ENCODE assay signal across 2 cellular contexts in genomic region chr11:114219559-114220349, GRCh38.
TF ChIP-seq lines count a peak whose summit lies in the region.

No MANE protein-coding gene starts in this region.

TF ChIP-seq in IMR-90, 13 proteins besides CTCF, POLR2A, EP300 and RAD21:
- no peak for TF ChIP-seq SMC3 (IDR thresholded peaks at IDR 0.05; ENCODE audit: low read depth, low read length)
TF ChIP-seq in IMR-90: peak in this region for 0.

TF ChIP-seq in K562, 482 proteins besides CTCF, POLR2A, EP300 and RAD21 (continues in another document):
- TF ChIP-seq ETV1 (tag; conservative IDR thresholded peaks at IDR 0.05; ENCODE audit: low read depth) = no peak
- no peak for TF ChIP-seq ZNF609 (CRISPR knock-in tag; IDR thresholded peaks at IDR 0.05; ENCODE audit: borderline replicate concordance)
- no peak; the same call in 1 of the 2 replicates for TF ChIP-seq MIER1 (IDR thresholded peaks at IDR 0.05; ENCODE audit: low read depth)
- TF ChIP-seq RBM22 (IDR thresholded peaks at IDR 0.05; ENCODE audit: low read depth, low read length, poor library complexity, severe bottlenecking) = no peak
- TF ChIP-seq TEAD4 (IDR thresholded peaks at IDR 0.05; ENCODE audit: low read length) = peak; percentile 77
- no peak for TF ChIP-seq TEAD4 (CRISPR knock-in tag; IDR thresholded peaks at IDR 0.05; ENCODE audit: borderline replicate concordance)
- TF ChIP-seq CBX1 (IDR thresholded peaks at IDR 0.05; ENCODE audit: low read depth) = no peak
- TF ChIP-seq TAF9B (IDR thresholded peaks at IDR 0.05; ENCODE audit: partially characterized antibody) = no peak
- TF ChIP-seq SP1 (CRISPR knock-in tag; IDR thresholded peaks at IDR 0.05) = no peak
- TF ChIP-seq ZFPM2 (CRISPR knock-in tag; IDR thresholded peaks at IDR 0.05) = no peak
- TF ChIP-seq ZC3H11A (IDR thresholded peaks at IDR 0.05; ENCODE audit: low read depth, low read length) = no peak
- no peak for TF ChIP-seq GABPB2 (CRISPR knock-in tag; conservative IDR thresholded peaks at IDR 0.05)
- no peak for TF ChIP-seq E2F1 (CRISPR knock-in tag; IDR thresholded peaks at IDR 0.05)
- TF ChIP-seq SRSF1 (IDR thresholded peaks at IDR 0.05; ENCODE audit: low read depth, low read length) = no peak
- TF ChIP-seq ELF2 (CRISPR knock-in tag; IDR thresholded peaks at IDR 0.05) = no peak
- TF ChIP-seq ZSCAN32 (CRISPR knock-in tag; IDR thresholded peaks at IDR 0.05) = no peak
- TF ChIP-seq SNRNP70 (optimal IDR thresholded peaks at IDR 0.05; ENCODE audit: low read depth, low read length) = no peak
- TF ChIP-seq HDAC8 (tag; IDR thresholded peaks at IDR 0.05) = no peak
- TF ChIP-seq CBFA2T2 (conservative IDR thresholded peaks at IDR 0.05) = peak; percentile 91
- no peak for TF ChIP-seq XRCC5 (IDR thresholded peaks at IDR 0.05; ENCODE audit: low read depth, low read length)
- no peak for TF ChIP-seq NFE2L1 (tag; IDR thresholded peaks at IDR 0.05; ENCODE audit: borderline replicate concordance, low read depth)
- TF ChIP-seq SIN3A (IDR thresholded peaks at IDR 0.05; ENCODE audit: borderline replicate concordance in 2 of 2, control insufficient read depth in 1 of 2, low read depth in 2 of 2, low read length in 2 of 2) = no peak
- no peak for TF ChIP-seq ZNF134 (CRISPR knock-in tag; conservative IDR thresholded peaks at IDR 0.05)
- no peak; the same call in 1 of the 2 replicates for TF ChIP-seq SMAD4 (CRISPR knock-in tag; conservative IDR thresholded peaks at IDR 0.05)
- no peak for TF ChIP-seq RBM17 (IDR thresholded peaks at IDR 0.05; ENCODE audit: borderline replicate concordance, low read depth, low read length)
- TF ChIP-seq ZNF354B (CRISPR knock-in tag; IDR thresholded peaks at IDR 0.05) = no peak
- TF ChIP-seq ZNF668 (CRISPR knock-in tag; IDR thresholded peaks at IDR 0.05) = no peak
- no peak for TF ChIP-seq KLF10 (CRISPR knock-in tag; IDR thresholded peaks at IDR 0.05)
- TF ChIP-seq BDP1 (IDR thresholded peaks at IDR 0.05; ENCODE audit: insufficient read depth, insufficient read length) = no peak
- TF ChIP-seq MYC (IDR thresholded peaks at IDR 0.05; ENCODE audit: low read depth, low read length) = 0 out of 2 replicates have a peak, but pooled peaks have one; percentile 15
- no peak for TF ChIP-seq MYC (CRISPR knock-in tag; IDR thresholded peaks at IDR 0.05; ENCODE audit: borderline replicate concordance, low read depth)
- peak; percentile 20; the same call in 1 of the 2 replicates for TF ChIP-seq HMBOX1 (IDR thresholded peaks at IDR 0.05)
- TF ChIP-seq RBM25 (IDR thresholded peaks at IDR 0.05; ENCODE audit: low read depth, low read length, severe bottlenecking) = no peak
- TF ChIP-seq MXI1 (IDR thresholded peaks at IDR 0.05; ENCODE audit: low read depth, low read length) = no peak
- TF ChIP-seq MAFF (IDR thresholded peaks at IDR 0.05; ENCODE audit: low read length) = no peak
- TF ChIP-seq ZNF324 (CRISPR knock-in tag; IDR thresholded peaks at IDR 0.05) = no peak
- TF ChIP-seq MTF1 (CRISPR knock-in tag; IDR thresholded peaks at IDR 0.05; ENCODE audit: borderline replicate concordance) = no peak
- TF ChIP-seq POLR2B (IDR thresholded peaks at IDR 0.05; ENCODE audit: low read depth, partially characterized antibody) = no peak
- no peak for TF ChIP-seq GABPB1 (CRISPR knock-in tag; IDR thresholded peaks at IDR 0.05)
- TF ChIP-seq NELFE (IDR thresholded peaks at IDR 0.05; ENCODE audit: insufficient read depth, insufficient read length) = no peak
- TF ChIP-seq PRDM10 (IDR thresholded peaks at IDR 0.05; ENCODE audit: partially characterized antibody) = peak; percentile 63
- no peak for TF ChIP-seq SIN3B (IDR thresholded peaks at IDR 0.05; ENCODE audit: low read depth)
- TF ChIP-seq HDGF (IDR thresholded peaks at IDR 0.05) = no peak
- no peak for TF ChIP-seq DIDO1 (tag; IDR thresholded peaks at IDR 0.05; ENCODE audit: low read depth)
- no peak for TF ChIP-seq NFIX (CRISPR knock-in tag; IDR thresholded peaks at IDR 0.05; ENCODE audit: low read depth)
- TF ChIP-seq USF2 (CRISPR knock-in tag; IDR thresholded peaks at IDR 0.05) = no peak
- no peak for TF ChIP-seq KDM2B (CRISPR knock-in tag; IDR thresholded peaks at IDR 0.05)
- no peak for TF ChIP-seq ZZZ3 (IDR thresholded peaks at IDR 0.05)
- TF ChIP-seq FOXP4 (CRISPR knock-in tag; IDR thresholded peaks at IDR 0.05; ENCODE audit: borderline replicate concordance) = no peak
- no peak for TF ChIP-seq ARID3B (CRISPR knock-in tag; IDR thresholded peaks at IDR 0.05; ENCODE audit: borderline replicate concordance)
- peak in 1 of 2 experiments; percentile 35; a peak in 1 of 4 replicates for TF ChIP-seq TBL1XR1 (IDR thresholded peaks at IDR 0.05; ENCODE audit: low read length in 2 of 2)
- TF ChIP-seq FOXP1 (CRISPR knock-in tag; IDR thresholded peaks at IDR 0.05) = no peak
- no peak for TF ChIP-seq DNMT1 (IDR thresholded peaks at IDR 0.05)
- no peak for TF ChIP-seq NUFIP1 (IDR thresholded peaks at IDR 0.05; ENCODE audit: partially characterized antibody)
- TF ChIP-seq CXXC5 (CRISPR knock-in tag; IDR thresholded peaks at IDR 0.05) = no peak
- no peak for TF ChIP-seq ZNF184 (CRISPR knock-in tag; IDR thresholded peaks at IDR 0.05)
- TF ChIP-seq MECOM (CRISPR knock-in tag; IDR thresholded peaks at IDR 0.05) = no peak
- TF ChIP-seq ZNF507 (tag; conservative IDR thresholded peaks at IDR 0.05) = no peak
- no peak for TF ChIP-seq ZFX (CRISPR knock-in tag; IDR thresholded peaks at IDR 0.05)
- peak; percentile 76 for TF ChIP-seq NCOR1 (IDR thresholded peaks at IDR 0.05)
